8 cellular contexts compared by ENCODE assay signal in the genomic region with DNA sequence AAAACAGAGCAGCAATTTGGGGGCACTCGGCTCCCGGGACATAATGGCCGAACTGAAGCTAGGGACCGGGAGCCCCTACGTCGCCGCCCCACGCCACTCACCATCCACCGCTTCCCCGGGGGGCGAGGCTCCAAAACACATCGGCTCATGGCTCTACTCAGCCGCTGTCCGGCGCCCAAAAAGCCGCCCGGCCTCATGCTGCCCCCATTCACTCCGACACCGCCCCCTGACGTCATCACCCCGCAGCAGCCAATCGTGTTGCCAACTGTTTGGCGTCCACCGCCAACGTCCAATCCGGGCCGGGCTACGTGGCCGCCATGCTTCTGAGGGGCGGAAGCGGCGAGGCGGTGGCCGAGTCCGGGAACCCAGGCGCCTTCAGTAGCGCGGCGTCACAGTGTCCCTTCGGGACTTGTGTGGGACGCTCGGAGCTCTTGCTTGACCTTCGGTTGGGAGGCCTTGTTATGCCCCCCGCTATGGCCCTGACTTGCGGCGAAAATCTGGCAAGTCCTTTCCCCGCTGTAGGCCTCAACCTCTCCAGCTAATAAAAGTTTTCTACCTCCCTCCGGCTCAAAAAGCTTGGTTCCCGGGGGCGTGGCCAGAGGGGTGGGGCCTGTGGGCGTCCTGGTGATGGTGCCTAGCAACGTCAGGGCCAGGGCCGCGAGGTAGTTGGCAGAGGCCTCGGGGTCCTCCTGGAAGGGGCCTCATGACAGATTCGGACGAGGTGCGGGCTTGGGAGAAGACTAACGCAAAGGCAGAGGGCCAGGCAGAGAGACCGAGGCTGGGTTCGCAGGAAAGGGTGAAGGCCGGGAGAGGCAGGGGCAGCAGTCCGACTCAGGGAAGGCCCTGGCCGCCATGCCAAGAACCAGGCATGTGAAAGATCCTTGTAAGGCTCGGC. TPM values are rescaled to one million over a fixed set of nuclear protein-coding genes. Genes with fewer than 3 reads are reported as not detected.
DNase-seq lines count a peak whose midpoint lies in the region; ATAC-seq and TF ChIP-seq lines count a peak whose summit lies in the region.

TSS of gene PTRH1 (minus strand) at position 221 of the 895 bp plus-strand sequence. CDS start at position 197, 24 bp downstream.
A gene with protein sequence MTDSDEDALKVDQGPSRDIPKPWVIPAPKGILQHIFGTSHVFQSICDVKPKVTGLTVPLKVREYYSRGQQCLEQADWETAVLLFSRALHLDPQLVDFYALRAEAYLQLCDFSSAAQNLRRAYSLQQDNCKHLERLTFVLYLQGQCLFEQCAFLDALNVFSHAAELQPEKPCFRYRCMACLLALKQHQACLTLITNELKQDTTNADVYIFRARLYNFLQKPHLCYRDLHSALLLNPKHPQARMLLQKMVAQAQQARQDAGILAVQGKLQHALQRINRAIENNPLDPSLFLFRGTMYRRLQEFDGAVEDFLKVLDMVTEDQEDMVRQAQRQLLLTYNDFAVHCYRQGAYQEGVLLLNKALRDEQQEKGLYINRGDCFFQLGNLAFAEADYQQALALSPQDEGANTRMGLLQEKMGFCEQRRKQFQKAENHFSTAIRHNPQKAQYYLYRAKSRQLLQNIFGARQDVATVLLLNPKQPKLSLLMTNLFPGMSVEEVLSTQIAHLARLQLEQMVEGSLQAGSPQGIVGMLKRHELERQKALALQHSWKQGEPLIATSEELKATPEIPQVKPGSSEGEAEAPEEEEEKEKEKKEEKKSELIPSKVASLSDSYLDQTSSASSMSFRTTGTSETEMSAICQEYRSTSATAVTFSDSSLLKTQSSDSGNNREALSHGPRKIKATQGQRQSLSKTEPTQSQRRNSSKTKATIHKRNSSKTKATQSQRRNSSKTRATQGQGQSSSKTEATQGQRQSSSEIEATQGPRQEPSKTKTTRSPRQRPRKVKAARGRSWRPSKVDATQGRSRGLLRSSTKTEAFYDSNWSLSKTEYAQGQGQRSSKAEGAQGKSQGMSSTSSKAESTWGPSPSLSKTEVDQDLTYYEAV (plus strand): TSS at position 637 of the 895 bp plus-strand sequence. CDS start 67 bp downstream, at position 704.

- CTCF ChIA-PET in BJ (lab: Yijun Ruan, JAX), result interaction anchor here (0.6 to 4.6 kb wide), 4 partner anchors 11 to 140 kb away, joined by 3 to 20 read pairs (median 4); partner anchors contain the start of gene TOR2A

- POLR2A ChIA-PET in BJ (lab: Charles Lee), result interaction anchor here (0.6 kb wide), 1 partner anchor 132 kb away, joined by 4 read pairs; no protein-coding TSS in a partner anchor

- H3K36me3 ChIP-seq in BJ (ENCODE audit: control insufficient read depth, insufficient read depth, low read length) (no peaks in the 10 kb centered on the region), colonic mucosa (no peaks in the 10 kb centered on the region)

- TF ChIP-seq CTCF in BJ (IDR thresholded peaks at IDR 0.05; ENCODE audit: insufficient read depth, low read depth, low read length), result no peak
- no peak for TF ChIP-seq CTCF in colonic mucosa (IDR thresholded peaks at IDR 0.05)

- H3K4me1 ChIP-seq in colonic mucosa, result peaks cover 10% of the 10 kb centered on the region

- H3K27ac ChIP-seq in colonic mucosa (peak within 1 kb of the TSS; percentile 86), layer of hippocampus (ENCODE audit: low read depth, low read length) (peak within 1 kb of the TSS; percentile 76)

- H3K4me3 ChIP-seq in BJ (ENCODE audit: low read depth, low read length) (peak within 1 kb of the TSS; percentile 87), colonic mucosa (peak within 1 kb of the TSS; percentile 97)

- no peaks in the 10 kb centered on the region for H3K9me3 ChIP-seq in colonic mucosa

- ATAC-seq in GM19324 (IDR thresholded peaks at IDR 0.05; ENCODE audit: low FRiP score, unreplicated experiment) (peak; percentile 94), HG03460 (IDR thresholded peaks at IDR 0.05; ENCODE audit: unreplicated experiment) (peak; percentile 88)

- peak within 1 kb of the TSS; percentile 67 to 90 for H3K9ac ChIP-seq in colonic mucosa (ENCODE audit: low read depth in 2 of 2, low read length in 2 of 2)

- intact Hi-C loops in colonic mucosa (cut with DNase I), result no loop called here

- peak; percentile 65 for DNase-seq in BJ (ENCODE audit: low read depth)
- peak; percentile 89 for DNase-seq in NCI-H524 treated with DMSO at 0.1 percent for 48 hours (lab: John Stamatoyannopoulos, UW)
- DNase-seq in activated CD4-positive, alpha-beta T cell treated with anti-CD3 and anti-CD28 coated beads for 48 hours, result peak; percentile 98
- peak; percentile 98 for DNase-seq in colonic mucosa
- DNase-seq in stimulated activated CD4-positive, alpha-beta T cell treated with anti-CD3 and anti-CD28 coated beads, Interleukin-1b, Interleukin-23, amount 100 ng/mL, for 24 hours (ENCODE audit: low read depth in 4 of 4, low spot score in 1 of 4), result peak; percentile 91 to 98 (median 96)

- H3K27me3 ChIP-seq in BJ (ENCODE audit: control insufficient read depth, insufficient read depth, low read length) (no peaks in the 10 kb centered on the region), colonic mucosa (no peaks in the 10 kb centered on the region), layer of hippocampus (ENCODE audit: control insufficient read depth, insufficient read depth, low read length) (no peaks in the 10 kb centered on the region)

RNA-seq across cellular contexts. Expression of gene PTRH1, which starts in this region (rescaled TPM):
- polyA plus RNA-seq in BJ (2011; rRNA removed), result 14.6 and 21.1 TPM in 2 replicates
- 2.7 and 3.7 TPM in 2 replicates for polyA minus RNA-seq in BJ (2011; rRNA and poly(A)+ RNA removed)
- 10 to 100 TPM in 1 of 2 donors, 1 to 10 TPM in 1; 8.9 to 23.8 TPM for total RNA-seq in colonic mucosa

RNA-seq across cellular contexts. Expression of the second gene that starts in this region (rescaled TPM):
- 0.02 and 0.07 TPM in 2 replicates for polyA plus RNA-seq in BJ (2011; rRNA removed)
- polyA minus RNA-seq in BJ (2011; rRNA and poly(A)+ RNA removed), result not detected in 2 replicates
- total RNA-seq in colonic mucosa, result under 1 TPM; 0.05 to 0.07 TPM

Comparison
In these comparisons a context has a peak if more than half of its experiments do, and no peak if none do; other contexts are left out.
1. Peak in every context shown above with its lines: DNase-seq, ATAC-seq, H3K4me3 ChIP-seq and H3K27ac ChIP-seq.